ENCODE assay signal across 29 cellular contexts in genomic region chr11:10538924-10539323, GRCh38. TPM values are rescaled to one million over a fixed set of nuclear protein-coding genes. Genes with fewer than 3 reads are reported as not detected.
DNase-seq lines count a peak whose midpoint lies in the region; ATAC-seq and TF ChIP-seq lines count a peak whose summit lies in the region.
"Had no signal": no experiment of that assay in that cellular context is flagged by ENCODE, and none has a peak within 500 bp of the region (broad histone marks: within the 10 kb centered on the region; RNA-seq: fewer than 3 reads in every experiment).

No MANE protein-coding gene starts in this region.

- CTCF ChIA-PET in A673 (lab: Charles Lee) (no interaction called here), OCI-LY7 (lab: Charles Lee; ENCODE audit: unreplicated experiment) (no interaction called here)

- peak overlapping the region in 1 of 6 donors; percentile 96 for H3K27ac Mint-ChIP-seq in naive B cell
- H3K27ac Mint-ChIP-seq in activated naive CD4-positive, alpha-beta T cell treated with anti-CD3 and anti-CD28 coated beads, Interleukin-2, amount 50 U/mL, for 72 hours: no peak overlapping the region
- H3K27ac Mint-ChIP-seq: activated CD4-positive, alpha-beta memory T cell treated with anti-CD3 and anti-CD28 coated beads for 36 hours; activated naive CD4-positive, alpha-beta T cell treated with anti-CD3 and anti-CD28 coated beads, Interleukin-2, amount 10 ng/mL, durations not matched to agents 7 days and 5 days had no signal

- H3K36me3 ChIP-seq in A673 (ENCODE audit: insufficient read depth, low read length, poor library complexity, severe bottlenecking): peaks cover 6% of the 10 kb centered on the region
- peaks cover under 1% of the 10 kb centered on the region; the same call in 1 of the 2 replicates for H3K36me3 ChIP-seq in OCI-LY7 (ENCODE audit: insufficient read depth, low read length)
- H3K36me3 ChIP-seq in mesendoderm (ENCODE audit: control insufficient read depth, insufficient read depth, low read length): no peaks in the 10 kb centered on the region

- H4K8ac ChIP-seq in mesendoderm (ENCODE audit: low read depth, low read length): no peak overlapping the region

- H2BK15ac ChIP-seq in mesendoderm (replicated peaks; ENCODE audit: low read depth): no peak overlapping the region

- no peaks in the 10 kb centered on the region for H3K9me2 ChIP-seq in OCI-LY7 (ENCODE audit: insufficient read depth, low read length)

- no peak overlapping the region for H3K18ac ChIP-seq in mesendoderm (ENCODE audit: low read length)

- H3K23ac ChIP-seq in mesendoderm (ENCODE audit: low read length): no peak overlapping the region

- peaks cover 39 to 73% (median 50%) of the 10 kb centered on the region in 3 donors for H3K4me1 Mint-ChIP-seq in naive B cell

- H4K5ac ChIP-seq in mesendoderm (ENCODE audit: low read length): no peak overlapping the region

- H3K9me3 Mint-ChIP-seq in naive B cell: peaks cover 0 to 9% (median 6%) of the 10 kb centered on the region in 7 donors
- no peaks in the 10 kb centered on the region for H3K9me3 Mint-ChIP-seq in activated naive CD4-positive, alpha-beta T cell treated with anti-CD3 and anti-CD28 coated beads, Interleukin-2, amount 50 U/mL, for 72 hours
- H3K9me3 Mint-ChIP-seq: activated CD4-positive, alpha-beta memory T cell treated with anti-CD3 and anti-CD28 coated beads for 36 hours; activated T-helper 1 cell treated with anti-CD3 and anti-CD28 coated beads, Interleukin-12 subunit alpha, Interleukin-12 subunit beta, Interleukin-2, Interleukin-4 antibody, amounts not matched to agents 30 ng/mL and 10 ng/mL and 1 ng/mL, durations not matched to agents 14 hours and 24 hours and 36 hours had no signal

- H3K4me3 Mint-ChIP-seq in naive B cell: peak overlapping the region in 5 of 8 donors; percentile 55 to 96 (median 93)

- no peak overlapping the region for H2AFZ ChIP-seq in OCI-LY7 (ENCODE audit: low read length)

- no peak overlapping the region for H3K4me2 ChIP-seq in OCI-LY7 (ENCODE audit: low read length)
- H3K4me2 ChIP-seq in mesendoderm (ENCODE audit: low read length): no peak overlapping the region

- no peak for DNase-seq in A673 (ENCODE audit: low spot score)
- DNase-seq in OCI-LY7 (ENCODE audit: low spot score): no peak
- no peak for DNase-seq in coronary artery (ENCODE audit: low spot score)
- DNase-seq in naive B cell: no peak
- no peak for DNase-seq in mesendoderm
- DNase-seq in activated naive CD4-positive, alpha-beta T cell treated with anti-CD3 and anti-CD28 coated beads, Interleukin-2, amount 50 U/mL, for 72 hours (ENCODE audit: low spot score in 2 of 2): no peak
- no peak for DNase-seq in GM19238 (ENCODE audit: insufficient read length, low spot score)
- DNase-seq: activated CD4-positive, alpha-beta memory T cell treated with anti-CD3 and anti-CD28 coated beads for 36 hours; activated CD4-positive, CD25-positive, alpha-beta regulatory T cell treated with anti-CD3 and anti-CD28 coated beads, Interleukin-2, amount 50 U/mL, for 72 hours; activated CD8-positive, alpha-beta memory T cell treated with anti-CD3 and anti-CD28 coated beads, Interleukin-2, amount 50 U/mL, for 4 hours; activated naive CD4-positive, alpha-beta T cell treated with anti-CD3 and anti-CD28 coated beads, Interleukin-2, amount 10 ng/mL, durations not matched to agents 7 days and 5 days; C1 segment of cervical spinal cord; Caco-2; DMS79 treated with DMSO at 0.1 percent for 48 hours; glutamatergic neuron; NCI-H146; NCI-H2107; NCI-H446; NCI-H774; nucleus accumbens; stimulated activated CD4-positive, alpha-beta T cell treated with anti-CD3 and anti-CD28 coated beads, Interleukin-1b, Interleukin-23, amount 100 ng/mL, for 48 hours; T-helper 17 cell; trophoblast cell had no signal

- H3K79me2 ChIP-seq in OCI-LY7 (ENCODE audit: insufficient read depth, low read depth, low read length): no peaks in the 10 kb centered on the region
- no peaks in the 10 kb centered on the region for H3K79me2 ChIP-seq in mesendoderm (ENCODE audit: control insufficient read depth, insufficient read depth, low read length)

- ATAC-seq in naive B cell (ENCODE audit: low read depth in 2 of 2): no peak
- no peak for ATAC-seq in activated naive CD4-positive, alpha-beta T cell treated with anti-CD3 and anti-CD28 coated beads, Interleukin-2, amount 50 U/mL, for 72 hours
- ATAC-seq in HG02870 (IDR thresholded peaks at IDR 0.05; ENCODE audit: unreplicated experiment): no peak
- ATAC-seq: T-helper 17 cell had no signal

- H3K4me3 ChIP-seq in A673 (ENCODE audit: low read depth, low read length, poor library complexity, severe bottlenecking) (peak overlapping the region; percentile 63), OCI-LY7 (ENCODE audit: low read depth, low read length, poor library complexity, severe bottlenecking) (no peak overlapping the region), coronary artery (no peak overlapping the region), mesendoderm (ENCODE audit: low read length) (no peak overlapping the region)
- H3K4me3 ChIP-seq: smooth muscle cell had no signal

- peaks cover 31% of the 10 kb centered on the region for H3K4me1 ChIP-seq in A673 (ENCODE audit: insufficient read depth, low read length, poor library complexity, severe bottlenecking)
- peaks cover 7% of the 10 kb centered on the region for H3K4me1 ChIP-seq in OCI-LY7 (ENCODE audit: insufficient read depth, low read length, poor library complexity, severe bottlenecking)
- no peaks in the 10 kb centered on the region for H3K4me1 ChIP-seq in mesendoderm (ENCODE audit: control insufficient read depth, low read depth, low read length)

- H4K20me1 ChIP-seq in OCI-LY7 (ENCODE audit: insufficient read depth, low read length): no peaks in the 10 kb centered on the region

- no peak overlapping the region for H2BK5ac ChIP-seq in mesendoderm (ENCODE audit: low read length)

- H3K27me3 Mint-ChIP-seq in naive B cell: no peaks in the 10 kb centered on the region
- H3K27me3 Mint-ChIP-seq: activated CD4-positive, alpha-beta memory T cell treated with anti-CD3 and anti-CD28 coated beads for 36 hours; T-helper 17 cell had no signal

- H3K27me3 ChIP-seq in A673 (replicated peaks; ENCODE audit: insufficient read depth, low read depth, low read length, poor library complexity): no peaks in the 10 kb centered on the region
- H3K27me3 ChIP-seq in mesendoderm (ENCODE audit: insufficient read depth, low read length, poor library complexity): no peaks in the 10 kb centered on the region

- H3K27ac ChIP-seq in A673 (ENCODE audit: low read depth, low read length, poor library complexity, severe bottlenecking) (peak overlapping the region; percentile 69), OCI-LY7 (ENCODE audit: low read depth, low read length, poor library complexity, severe bottlenecking) (no peak overlapping the region), coronary artery (peak overlapping the region; percentile 66 to 91), mesendoderm (ENCODE audit: low read depth, low read length) (no peak overlapping the region)
- H3K27ac ChIP-seq: RWPE1 had no signal

- H2BK120ac ChIP-seq in mesendoderm (ENCODE audit: low read depth, low read length): no peak overlapping the region

- peaks cover 1 to 9% of the 10 kb centered on the region in 2 donors for H3K36me3 Mint-ChIP-seq in naive B cell
- no peaks in the 10 kb centered on the region for H3K36me3 Mint-ChIP-seq in activated naive CD4-positive, alpha-beta T cell treated with anti-CD3 and anti-CD28 coated beads, Interleukin-2, amount 50 U/mL, for 72 hours
- H3K36me3 Mint-ChIP-seq: activated CD4-positive, alpha-beta memory T cell treated with anti-CD3 and anti-CD28 coated beads for 36 hours; activated naive CD4-positive, alpha-beta T cell treated with anti-CD3 and anti-CD28 coated beads, Interleukin-2, amount 10 ng/mL, durations not matched to agents 7 days and 5 days had no signal

- H3K56ac ChIP-seq in mesendoderm (ENCODE audit: low read length): no peak overlapping the region

- no peak overlapping the region for H3K4ac ChIP-seq in mesendoderm (ENCODE audit: low read depth, low read length)

- no TSS peak for BruUV-seq in A673 (replicated peaks; lab: Mats Ljungman, UMichigan)
- TSS peak; percentile 61 for BruUV-seq in OCI-LY7 (replicated peaks; lab: Mats Ljungman, UMichigan)

- H3K9me3 ChIP-seq in A673 (ENCODE audit: low read depth, low read length, poor library complexity, severe bottlenecking) (no peaks in the 10 kb centered on the region), OCI-LY7 (ENCODE audit: low read length) (peaks cover 6% of the 10 kb centered on the region; the same call in 1 of the 2 replicates)
- H3K9me3 ChIP-seq: Caco-2 had no signal

- no peak overlapping the region for H3K9ac ChIP-seq in mesendoderm (ENCODE audit: low read length)

- POLR2A ChIA-PET in A673 (lab: Charles Lee; ENCODE audit: low non-redundant PET) (no interaction called here), OCI-LY7 (lab: Charles Lee) (no interaction called here)

- peaks cover 1% of the 10 kb centered on the region for H3K79me1 ChIP-seq in mesendoderm (ENCODE audit: low read length)

- 100% methylated on average over 1 of the region's 1 CpG for WGBS in mesendoderm (ENCODE audit: extremely low coverage, insufficient coverage, low lambda C conversion rate)

- intact Hi-C loops in A673 (cut with micrococcal nuclease; ENCODE audit: unreplicated experiment) (no loop called here), OCI-LY7 (cut with micrococcal nuclease; ENCODE audit: unreplicated experiment) (no loop called here)

- TF ChIP-seq CTCF in A673 (conservative IDR thresholded peaks at IDR 0.05; ENCODE audit: low read depth, low read length) (no peak), OCI-LY7 (conservative IDR thresholded peaks at IDR 0.05; ENCODE audit: low read length) (no peak), coronary artery (IDR thresholded peaks at IDR 0.05) (no peak)

- no peak overlapping the region for H2AK5ac ChIP-seq in mesendoderm (ENCODE audit: low read length)

RNA-seq across cellular contexts. Expression of gene RNF141, which starts 2.1 kb away (rescaled TPM):
- total RNA-seq in A673 (2021) (36.4 and 48.4 TPM in 2 replicates), OCI-LY7 (2022) (18.5 and 20.1 TPM in 2 replicates)
- total RNA-seq in OCI-LY7 (2014; rRNA removed; shearing (Covaris generic)): 8.2 and 9.2 TPM in 2 replicates
- polyA plus RNA-seq in naive B cell (ENCODE audit: low read depth in 6 of 6): 100 to 1,000 TPM; 101 to 187 (median 132) TPM
- polyA plus RNA-seq in mesendoderm (2013, experiment 1 of 2): 11.9 TPM
- polyA plus RNA-seq in mesendoderm (2013, experiment 2 of 2): 12.2 TPM
- total RNA-seq in activated naive CD4-positive, alpha-beta T cell treated with anti-CD3 and anti-CD28 coated beads, Interleukin-2, amount 50 U/mL, for 72 hours: 10 to 100 TPM in 1 of 2 donors, 1 to 10 TPM in 1; 9.1 to 12.2 TPM

RNA-seq across cellular contexts. Expression of gene LYVE1, which starts 29.5 kb away (rescaled TPM):
- total RNA-seq in A673 (2021) (0.11 and 0.15 TPM in 2 replicates), OCI-LY7 (2022) (not detected in 2 replicates)
- not detected in 2 replicates for total RNA-seq in OCI-LY7 (2014; rRNA removed; shearing (Covaris generic))
- under 1 TPM in 5 of 6 donors, not detected in 1; 0.08 to 0.38 (median 0.29) TPM for polyA plus RNA-seq in naive B cell (ENCODE audit: low read depth in 6 of 6)
- polyA plus RNA-seq in mesendoderm (2013, experiment 1 of 2): 0.04 TPM
- 0.08 TPM for polyA plus RNA-seq in mesendoderm (2013, experiment 2 of 2)
- not detected for total RNA-seq in activated naive CD4-positive, alpha-beta T cell treated with anti-CD3 and anti-CD28 coated beads, Interleukin-2, amount 50 U/mL, for 72 hours
- total RNA-seq: activated CD4-positive, alpha-beta memory T cell treated with anti-CD3 and anti-CD28 coated beads for 36 hours; activated T-helper 1 cell treated with anti-CD3 and anti-CD28 coated beads, Interleukin-12 subunit alpha, Interleukin-12 subunit beta, Interleukin-2, Interleukin-4 antibody, amounts not matched to agents 30 ng/mL and 10 ng/mL and 1 ng/mL, durations not matched to agents 14 hours and 24 hours and 36 hours; Caco-2; LHCN-M2; SK-MEL-5; smooth muscle cell; T-helper 17 cell had no signal
- polyA plus RNA-seq: smooth muscle cell had no signal

Comparison
In these comparisons a context has a peak if more than half of its experiments do, and no peak if none do; other contexts are left out.
1. H3K27ac ChIP-seq: peak in A673 (single experiment) and coronary artery (2 of 2); none in OCI-LY7 (single experiment) and mesendoderm (single experiment).